Comparison of ENCODE assay signal across 35 cellular contexts in genomic region chr1:18919949-18920348, GRCh38.
"Had no signal": no experiment of that assay in that cellular context is flagged by ENCODE, and none has a peak within 500 bp of the region (broad histone marks: within the 10 kb centered on the region; RNA-seq: fewer than 3 reads in every experiment).

No MANE protein-coding gene starts in this region.

- H3K9me3 ChIP-seq: ascending aorta, breast epithelium, esophagus muscularis mucosa, gastrocnemius medialis, heart right ventricle had no signal

- H3K36me3 Mint-ChIP-seq: activated CD8-positive, alpha-beta memory T cell treated with anti-CD3 and anti-CD28 coated beads, Interleukin-2, amount 10 ng/mL, durations not matched to agents 7 days and 5 days; activated naive CD4-positive, alpha-beta T cell treated with anti-CD3 and anti-CD28 coated beads, Interleukin-2, amount 50 U/mL, for 24 hours; activated naive CD8-positive, alpha-beta T cell treated with anti-CD3 and anti-CD28 coated beads, Interleukin-2, amount 10 ng/mL, durations not matched to agents 7 days and 5 days had no signal

- ATAC-seq: activated CD4-positive, alpha-beta T cell treated with anti-CD3 and anti-CD28 coated beads for 36 hours; activated CD8-positive, alpha-beta memory T cell treated with anti-CD3 and anti-CD28 coated beads, Interleukin-2, amount 10 ng/mL, durations not matched to agents 7 days and 5 days; activated CD8-positive, alpha-beta T cell treated with anti-CD3 and anti-CD28 coated beads, Interleukin-2, amount 10 ng/mL, durations not matched to agents 7 days and 5 days; effector memory CD8-positive, alpha-beta T cell; foreskin keratinocyte; gastrocnemius medialis; heart right ventricle; T-helper 17 cell had no signal

- H3K27ac Mint-ChIP-seq: activated CD4-positive, alpha-beta memory T cell treated with anti-CD3 and anti-CD28 coated beads for 36 hours; activated CD4-positive, alpha-beta T cell treated with anti-CD3 and anti-CD28 coated beads for 36 hours; activated CD4-positive, alpha-beta T cell treated with anti-CD3 and anti-CD28 coated beads, Interleukin-2, amount 10 ng/mL, durations not matched to agents 24 days and 14 days; activated CD8-positive, alpha-beta memory T cell treated with anti-CD3 and anti-CD28 coated beads, Interleukin-2, amount 10 ng/mL, durations not matched to agents 7 days and 5 days; activated CD8-positive, alpha-beta T cell treated with anti-CD3 and anti-CD28 coated beads, Interleukin-2, amount 10 ng/mL, durations not matched to agents 7 days and 5 days; activated naive CD4-positive, alpha-beta T cell treated with anti-CD3 and anti-CD28 coated beads for 36 hours; activated naive CD4-positive, alpha-beta T cell treated with anti-CD3 and anti-CD28 coated beads, Interleukin-2, amount 50 U/mL, for 24 hours; activated naive CD8-positive, alpha-beta T cell treated with anti-CD3 and anti-CD28 coated beads, Interleukin-2, amount 10 ng/mL, durations not matched to agents 7 days and 5 days; activated T-helper 1 cell treated with anti-CD3 and anti-CD28 coated beads, Interleukin-12 subunit alpha, Interleukin-12 subunit beta, Interleukin-2, Interleukin-4 antibody, amounts not matched to agents 30 ng/mL and 10 ng/mL and 1 ng/mL, durations not matched to agents 14 hours and 24 hours and 36 hours; activated T-helper 2 cell treated with anti-CD3 and anti-CD28 coated beads, Interferon-gamma antibody, Interleukin-2, Interleukin-4, amounts not matched to agents 10 μg/mL and 5 μg/mL and 100 μg/mL, durations not matched to agents 14 hours and 24 hours and 36 hours; brain; T-helper 2 cell treated with Interferon-gamma antibody and Interleukin-4, amounts not matched to agents 5 μg/mL and 100 μg/mL, for 36 hours had no signal

- H3K4me3 ChIP-seq: ascending aorta, breast epithelium, cardiac muscle cell, esophagus muscularis mucosa, gastrocnemius medialis, heart right ventricle had no signal

- H3K4me3 Mint-ChIP-seq: activated CD4-positive, alpha-beta memory T cell treated with anti-CD3 and anti-CD28 coated beads for 36 hours; activated CD4-positive, alpha-beta T cell treated with anti-CD3 and anti-CD28 coated beads for 36 hours; activated CD4-positive, alpha-beta T cell treated with anti-CD3 and anti-CD28 coated beads, Interleukin-2, amount 10 ng/mL, durations not matched to agents 24 days and 14 days; activated CD8-positive, alpha-beta memory T cell treated with anti-CD3 and anti-CD28 coated beads, Interleukin-2, amount 10 ng/mL, durations not matched to agents 7 days and 5 days; activated CD8-positive, alpha-beta T cell treated with anti-CD3 and anti-CD28 coated beads, Interleukin-2, amount 10 ng/mL, durations not matched to agents 7 days and 5 days; activated naive CD4-positive, alpha-beta T cell treated with anti-CD3 and anti-CD28 coated beads for 36 hours; activated naive CD4-positive, alpha-beta T cell treated with anti-CD3 and anti-CD28 coated beads, Interleukin-2, amount 50 U/mL, for 24 hours; activated naive CD8-positive, alpha-beta T cell treated with anti-CD3 and anti-CD28 coated beads, Interleukin-2, amount 10 ng/mL, durations not matched to agents 7 days and 5 days; activated T-helper 1 cell treated with anti-CD3 and anti-CD28 coated beads, Interleukin-12 subunit alpha, Interleukin-12 subunit beta, Interleukin-2, Interleukin-4 antibody, amounts not matched to agents 30 ng/mL and 10 ng/mL and 1 ng/mL, durations not matched to agents 14 hours and 24 hours and 36 hours; brain; effector memory CD8-positive, alpha-beta T cell; T-helper 2 cell treated with Interferon-gamma antibody and Interleukin-4, amounts not matched to agents 5 μg/mL and 100 μg/mL, for 36 hours had no signal

- DNase-seq: activated CD4-positive, alpha-beta memory T cell treated with anti-CD3 and anti-CD28 coated beads for 36 hours; activated CD4-positive, alpha-beta T cell treated with anti-CD3 and anti-CD28 coated beads for 36 hours; activated CD4-positive, alpha-beta T cell treated with anti-CD3 and anti-CD28 coated beads, Interleukin-2, amount 10 ng/mL, durations not matched to agents 24 days and 14 days; activated CD4-positive, CD25-positive, alpha-beta regulatory T cell; activated CD4-positive, CD25-positive, alpha-beta regulatory T cell treated with anti-CD3 and anti-CD28 coated beads, Interleukin-2, amount 50 U/mL, for 72 hours; activated CD8-positive, alpha-beta memory T cell treated with anti-CD3 and anti-CD28 coated beads, Interleukin-2, amount 10 ng/mL, durations not matched to agents 7 days and 5 days; activated CD8-positive, alpha-beta memory T cell treated with anti-CD3 and anti-CD28 coated beads, Interleukin-2, amount 50 U/mL, for 4 hours; activated CD8-positive, alpha-beta T cell treated with anti-CD3 and anti-CD28 coated beads, Interleukin-2, amount 10 ng/mL, durations not matched to agents 7 days and 5 days; activated effector memory CD4-positive, alpha-beta T cell treated with anti-CD3 and anti-CD28 coated beads, Interleukin-2, amount 50 U/mL, for 16 hours; activated naive CD4-positive, alpha-beta T cell treated with anti-CD3 and anti-CD28 coated beads for 36 hours; activated naive CD8-positive, alpha-beta T cell treated with anti-CD3 and anti-CD28 coated beads, Interleukin-2, amount 10 ng/mL, durations not matched to agents 7 days and 5 days; activated T-cell treated with anti-CD3 and anti-CD28 coated beads, Interleukin-2, amount 50 U/mL, for 1 hour; activated T-cell treated with anti-CD3 and anti-CD28 coated beads, Interleukin-2, amount 50 U/mL, for 48 hours; central memory CD4-positive, alpha-beta T cell; cortex of kidney; dermis blood vessel endothelial cell; effector CD4-positive, alpha-beta T cell; effector memory CD8-positive, alpha-beta T cell; erythroblast; foreskin keratinocyte; gastrocnemius medialis; heart right ventricle; T-helper 1 cell; T-helper 17 cell; T1000 had no signal

- H3K36me3 ChIP-seq: breast epithelium, cardiac muscle cell, gastrocnemius medialis had no signal

- FAIRE-seq: colon had no signal

- H3K9me3 Mint-ChIP-seq: activated CD4-positive, alpha-beta memory T cell treated with anti-CD3 and anti-CD28 coated beads for 36 hours; activated CD4-positive, alpha-beta T cell treated with anti-CD3 and anti-CD28 coated beads, Interleukin-2, amount 10 ng/mL, durations not matched to agents 24 days and 14 days; activated naive CD4-positive, alpha-beta T cell treated with anti-CD3 and anti-CD28 coated beads for 36 hours; activated naive CD4-positive, alpha-beta T cell treated with anti-CD3 and anti-CD28 coated beads, Interleukin-2, amount 50 U/mL, for 24 hours; activated naive CD8-positive, alpha-beta T cell treated with anti-CD3 and anti-CD28 coated beads, Interleukin-2, amount 10 ng/mL, durations not matched to agents 7 days and 5 days; activated T-helper 1 cell treated with anti-CD3 and anti-CD28 coated beads, Interleukin-12 subunit alpha, Interleukin-12 subunit beta, Interleukin-2, Interleukin-4 antibody, amounts not matched to agents 30 ng/mL and 10 ng/mL and 1 ng/mL, durations not matched to agents 14 hours and 24 hours and 36 hours; activated T-helper 2 cell treated with anti-CD3 and anti-CD28 coated beads, Interferon-gamma antibody, Interleukin-2, Interleukin-4, amounts not matched to agents 10 μg/mL and 5 μg/mL and 100 μg/mL, durations not matched to agents 14 hours and 24 hours and 36 hours; brain; effector memory CD8-positive, alpha-beta T cell; T-helper 2 cell treated with Interferon-gamma antibody and Interleukin-4, amounts not matched to agents 5 μg/mL and 100 μg/mL, for 36 hours had no signal

- H3K27me3 ChIP-seq: ascending aorta, breast epithelium, cardiac muscle cell, esophagus muscularis mucosa, foreskin keratinocyte, gastrocnemius medialis, heart right ventricle had no signal

- H3K27ac ChIP-seq: breast epithelium, cardiac muscle cell, foreskin keratinocyte, gastrocnemius medialis, heart right ventricle had no signal

- H3K27me3 Mint-ChIP-seq: activated CD4-positive, alpha-beta memory T cell treated with anti-CD3 and anti-CD28 coated beads for 36 hours; activated CD4-positive, alpha-beta T cell treated with anti-CD3 and anti-CD28 coated beads for 36 hours; activated CD4-positive, alpha-beta T cell treated with anti-CD3 and anti-CD28 coated beads, Interleukin-2, amount 10 ng/mL, durations not matched to agents 24 days and 14 days; activated CD8-positive, alpha-beta memory T cell treated with anti-CD3 and anti-CD28 coated beads, Interleukin-2, amount 10 ng/mL, durations not matched to agents 7 days and 5 days; activated naive CD4-positive, alpha-beta T cell treated with anti-CD3 and anti-CD28 coated beads, Interleukin-2, amount 50 U/mL, for 24 hours; activated naive CD8-positive, alpha-beta T cell treated with anti-CD3 and anti-CD28 coated beads, Interleukin-2, amount 10 ng/mL, durations not matched to agents 7 days and 5 days; brain; effector memory CD8-positive, alpha-beta T cell; T-helper 17 cell had no signal
